18 cellular contexts compared by ENCODE assay signal in the genomic region with DNA sequence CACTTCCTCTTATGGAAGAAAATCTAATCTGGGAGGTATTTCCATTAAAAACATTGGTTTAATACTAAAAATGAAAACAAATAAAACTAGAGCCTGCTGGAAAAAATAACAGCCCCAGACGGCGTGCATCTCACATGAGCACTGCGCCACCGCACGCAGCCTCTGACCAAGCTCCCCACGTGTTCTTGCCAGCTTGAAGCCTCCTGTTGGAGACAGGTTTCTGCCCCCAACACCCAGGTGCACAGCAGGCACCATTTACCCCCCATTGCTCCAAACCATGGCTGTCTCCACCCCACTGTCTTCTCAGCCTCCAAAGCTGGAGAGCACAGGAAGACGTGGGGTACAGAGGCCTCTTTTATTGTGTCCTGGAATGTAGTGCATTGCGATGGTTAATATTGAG. TPM values are rescaled to one million over a fixed set of nuclear protein-coding genes. Genes with fewer than 3 reads are reported as not detected.
DNase-seq lines count a peak whose midpoint lies in the region; ATAC-seq, FAIRE-seq and TF ChIP-seq lines count a peak whose summit lies in the region.
"Had no signal": no experiment of that assay in that cellular context is flagged by ENCODE, and none has a peak within 500 bp of the region (broad histone marks: within the 10 kb centered on the region; RNA-seq: fewer than 3 reads in every experiment).

No MANE protein-coding gene starts in this region.

- H3K4me2 ChIP-seq in IMR-90 (ENCODE audit: low read depth, low read length) (no peak overlapping the region), neuronal stem cell (ENCODE audit: insufficient read depth, low read length, poor library complexity, severe bottlenecking) (no peak overlapping the region)

- H3K79me1 ChIP-seq in IMR-90 (ENCODE audit: low read depth in 1 of 2, low read length in 2 of 2) (peaks cover 0 to 2% of the 10 kb centered on the region in 2 experiments; a peak in 1 of 4 replicates), neuronal stem cell (ENCODE audit: low read depth, low read length) (no peaks in the 10 kb centered on the region)

- H2BK20ac ChIP-seq in IMR-90 (ENCODE audit: low read depth, low read length) = no peak overlapping the region

- H3K36me3 ChIP-seq in IMR-90 (ENCODE audit: control insufficient read depth, insufficient read depth, low read length) (no peaks in the 10 kb centered on the region), neuronal stem cell (replicated peaks in 1 of 2; ENCODE audit: control insufficient read depth in 2 of 2, insufficient read depth in 2 of 2, low read length in 2 of 2) (no peaks in the 10 kb centered on the region), aorta (ENCODE audit: control insufficient read depth in 1 of 2, insufficient read depth in 2 of 2, low read length in 1 of 2) (no peaks in the 10 kb centered on the region), small intestine (ENCODE audit: control insufficient read depth in 2 of 2, insufficient read depth in 2 of 2, low read length in 2 of 2) (no peaks in the 10 kb centered on the region)

- no peak overlapping the region for H3K27ac ChIP-seq in IMR-90 (ENCODE audit: insufficient read depth, low read length)
- H3K27ac ChIP-seq in neuronal stem cell (replicated peaks; ENCODE audit: low read length) = no peak overlapping the region
- H3K27ac ChIP-seq in aorta (ENCODE audit: low read depth in 1 of 2, low read length in 2 of 2) = no peak overlapping the region
- no peak overlapping the region for H3K27ac ChIP-seq in small intestine (ENCODE audit: low read depth in 1 of 2, low read length in 1 of 2)
- H3K27ac ChIP-seq: GM23248 had no signal

- H2BK120ac ChIP-seq in IMR-90 (ENCODE audit: low read depth, low read length) (no peak overlapping the region), neuronal stem cell (ENCODE audit: low read depth, low read length) (no peak overlapping the region)

- H4K8ac ChIP-seq in IMR-90 (ENCODE audit: low read depth in 2 of 2, low read length in 2 of 2) (no peak overlapping the region), neuronal stem cell (ENCODE audit: low read depth, low read length) (no peak overlapping the region)

- H3K9ac ChIP-seq in IMR-90 (ENCODE audit: low read depth, low read length) (no peak overlapping the region), neuronal stem cell (ENCODE audit: low read depth, low read length, poor library complexity) (no peak overlapping the region)
- H3K9ac ChIP-seq: GM23248 had no signal

- no TSS peak for BruUV-seq in IMR-90 (replicated peaks; lab: Mats Ljungman, UMichigan)

- no peak overlapping the region for H3K18ac ChIP-seq in IMR-90 (ENCODE audit: low read depth, low read length)
- H3K18ac ChIP-seq in neuronal stem cell (ENCODE audit: low read length) = peak overlapping the region; percentile 21

- H3K4me3 ChIP-seq in IMR-90 (ENCODE audit: insufficient read depth, low read depth, low read length) = no peak overlapping the region
- H3K4me3 ChIP-seq in neuronal stem cell (ENCODE audit: low read length in 2 of 2) = no peak overlapping the region
- no peak overlapping the region for H3K4me3 ChIP-seq in aorta (ENCODE audit: low read length in 2 of 2)
- no peak overlapping the region for H3K4me3 ChIP-seq in small intestine (ENCODE audit: low read depth in 1 of 2, low read length in 2 of 2)
- H3K4me3 ChIP-seq: GM23248 had no signal

- DNase-seq in left ventricle myocardium superior (peak; percentile 4), Right ventricle myocardium superior (no peak), IMR-90 (no peak), neuronal stem cell (ENCODE audit: low spot score) (no peak), aorta (peak; percentile 34 to 51), small intestine (no peak), NCI-H1048 (lab: John Stamatoyannopoulos, UW) (no peak)
- DNase-seq: AML-193; CD8-positive, alpha-beta T cell; DND-41; GF-D8; GM23248; Kasumi-1; NCI-H1417 treated with DMSO at 0.1 percent for 48 hours; NCI-H2029; NCI-H510A treated with DMSO at 0.1 percent for 48 hours; SIG-M5 had no signal

- H3K4ac ChIP-seq in IMR-90 (ENCODE audit: low read depth, low read length) (no peak overlapping the region), neuronal stem cell (ENCODE audit: low read length) (no peak overlapping the region)

- H2AFZ ChIP-seq in IMR-90 (replicated peaks; ENCODE audit: low read length, poor library complexity) = no peak overlapping the region
- no peak overlapping the region for H2AFZ ChIP-seq in neuronal stem cell (ENCODE audit: low read length)
- H2AFZ ChIP-seq: GM23248 had no signal

- no peak overlapping the region for H2BK12ac ChIP-seq in neuronal stem cell (ENCODE audit: low read length)

- H2BK15ac ChIP-seq in IMR-90 (ENCODE audit: low read depth, low read length) (no peak overlapping the region), neuronal stem cell (ENCODE audit: low read length) (no peak overlapping the region)

- H3K23ac ChIP-seq in IMR-90 (ENCODE audit: low read depth, low read length) = no peak overlapping the region
- no peak overlapping the region for H3K23ac ChIP-seq in neuronal stem cell (ENCODE audit: low read depth, low read length, poor library complexity)

- no peak for FAIRE-seq in small intestine (lab: Jason Lieb, UNC)
- FAIRE-seq: RCC 7860 had no signal

- no peak overlapping the region for H3K56ac ChIP-seq in IMR-90 (ENCODE audit: extremely low read depth, insufficient read depth, low read length)

- ATAC-seq in left ventricle myocardium superior (no peak), Right ventricle myocardium superior (ENCODE audit: poor library complexity) (no peak), IMR-90 (ENCODE audit: low read depth) (no peak), aorta (ENCODE audit: low FRiP score) (no peak)
- ATAC-seq: CD8-positive, alpha-beta T cell had no signal

- no peaks in the 10 kb centered on the region for H4K20me1 ChIP-seq in IMR-90 (ENCODE audit: insufficient read depth, low read length)

- H3K27me3 ChIP-seq in IMR-90 (ENCODE audit: control insufficient read depth, insufficient read depth, low read length) (no peaks in the 10 kb centered on the region), neuronal stem cell (ENCODE audit: control insufficient read depth in 3 of 3, insufficient read depth in 3 of 3, low read depth in 1 of 3, low read length in 3 of 3) (peaks cover 0 to 4% (median 0%) of the 10 kb centered on the region in 3 experiments), aorta (ENCODE audit: control insufficient read depth in 1 of 2, insufficient read depth in 2 of 2, low read length in 1 of 2) (no peaks in the 10 kb centered on the region), small intestine (ENCODE audit: control insufficient read depth in 2 of 2, insufficient read depth in 2 of 2, low read length in 2 of 2) (no peaks in the 10 kb centered on the region)

- H3K9me1 ChIP-seq in IMR-90 (ENCODE audit: insufficient read depth, low read length) = peaks cover 1% of the 10 kb centered on the region; the same call in 1 of the 2 replicates

- no peak for TF ChIP-seq POLR2A in IMR-90 (IDR thresholded peaks at IDR 0.05; ENCODE audit: low read depth, low read length)

- H2AK9ac ChIP-seq in IMR-90 (replicated peaks; ENCODE audit: low read depth, low read length, poor library complexity) = no peak overlapping the region

- H2AK5ac ChIP-seq in IMR-90 (ENCODE audit: low read depth, low read length) (peak overlapping the region; percentile 4; the same call in 1 of the 2 replicates), neuronal stem cell (ENCODE audit: low read depth, low read length) (no peak overlapping the region)

- H3K9me3 ChIP-seq in IMR-90 (ENCODE audit: control insufficient read depth, insufficient read depth, low read length) (no peaks in the 10 kb centered on the region), neuronal stem cell (replicated peaks in 1 of 2; ENCODE audit: control insufficient read depth in 2 of 2, insufficient read depth in 1 of 2, low read depth in 1 of 2, low read length in 2 of 2) (no peaks in the 10 kb centered on the region), aorta (ENCODE audit: control insufficient read depth, low read length) (no peaks in the 10 kb centered on the region), small intestine (ENCODE audit: control insufficient read depth, low read depth) (no peaks in the 10 kb centered on the region)

- TF ChIP-seq CTCF in IMR-90 (conservative IDR thresholded peaks at IDR 0.05; ENCODE audit: low read depth, low read length) = no peak

- WGBS in IMR-90 (ENCODE audit: extremely low coverage in 2 of 2, insufficient read length in 1 of 2), 2 experiments = 98% methylated on average over 7 of the region's 8 CpGs; no CpG with 5 or more reads in 1 of the 2 experiments
- whole genome bisulfite sequencing in neuronal stem cell (ENCODE audit: extremely low coverage in 2 of 2, insufficient read length in 2 of 2, insufficient replicate concordance in 1 of 2), 2 donors = no CpG with 5 or more reads among the region's 8 CpGs
- WGBS in aorta, 2 donors = 65 to 69% methylated on average over 8 of the region's 8 CpGs
- 82 to 89% (median 82%) methylated on average over 8 of the region's 8 CpGs for WGBS in small intestine, 3 donors

- POLR2A ChIA-PET in IMR-90 (lab: Charles Lee; ENCODE audit: unreplicated experiment) = no interaction called here

- CTCF ChIA-PET in IMR-90 (lab: Yijun Ruan, JAX) = no interaction called here

- H3K4me1 ChIP-seq in IMR-90 (ENCODE audit: control insufficient read depth, insufficient read depth, low read length) (peaks cover 10% of the 10 kb centered on the region), neuronal stem cell (ENCODE audit: control insufficient read depth in 2 of 2, insufficient read depth in 1 of 2, low read depth in 1 of 2, low read length in 2 of 2) (peaks cover 0 to 2% of the 10 kb centered on the region in 2 donors), aorta (ENCODE audit: control insufficient read depth in 1 of 2, insufficient read depth in 2 of 2, low read length in 2 of 2) (no peaks in the 10 kb centered on the region), small intestine (ENCODE audit: control insufficient read depth in 2 of 2, insufficient read depth in 1 of 2, low read depth in 1 of 2, low read length in 1 of 2) (no peaks in the 10 kb centered on the region)

- H4K5ac ChIP-seq in IMR-90 (ENCODE audit: low read depth, low read length) = no peak overlapping the region

- in situ Hi-C loops in IMR-90 (cut with MboI; ENCODE audit: low sequenced_read_pairs) = no loop called here

- dilution Hi-C loops in IMR-90 (cut with HindIII; ENCODE audit: low sequenced_read_pairs, unreplicated experiment) = no loop called here

- no peak overlapping the region for H3K14ac ChIP-seq in IMR-90 (replicated peaks; ENCODE audit: low read depth, low read length)
- no peak overlapping the region for H3K14ac ChIP-seq in neuronal stem cell (ENCODE audit: low read length)

- H2BK5ac ChIP-seq in IMR-90 (ENCODE audit: low read depth, low read length, poor library complexity, severe bottlenecking) (no peak overlapping the region), neuronal stem cell (ENCODE audit: low read length) (no peak overlapping the region)

- TF ChIP-seq RAD21 in IMR-90 (IDR thresholded peaks at IDR 0.05; ENCODE audit: low read length) = no peak

- intact Hi-C loops in left ventricle myocardium superior (cut with micrococcal nuclease) (no loop called here), Right ventricle myocardium superior (cut with DNase I) (no loop called here), IMR-90 (cut with micrococcal nuclease) (no loop called here), aorta (cut with DNase I) (no loop called here)

- H4K91ac ChIP-seq in IMR-90 (ENCODE audit: insufficient read depth, low read depth, low read length) = no peak overlapping the region
- H4K91ac ChIP-seq in neuronal stem cell (ENCODE audit: low read depth, low read length, poor library complexity) = no peak overlapping the region

RNA-seq across cellular contexts. Expression of a gene that starts 10.7 kb away (rescaled TPM):
- 14.8 TPM for total RNA-seq in left ventricle myocardium superior
- total RNA-seq in Right ventricle myocardium superior = 12.7 TPM
- total RNA-seq in IMR-90 (2012; rRNA removed) = 19.2 and 21.1 TPM in 2 replicates
- polyA plus RNA-seq in IMR-90 (2012; rRNA removed) = 154 and 173 TPM in 2 replicates
- polyA plus RNA-seq in IMR-90 (2012; cell fraction: cytosol; rRNA removed) = 95.5 and 194 TPM in 2 replicates
- 391 and 419 TPM in 2 replicates for polyA plus RNA-seq in IMR-90 (2012; cell fraction: nucleus; rRNA removed; ENCODE audit: low replicate concordance)
- polyA plus RNA-seq in neuronal stem cell (2013, experiment 1 of 2) = 10.1 TPM
- 10.2 TPM for polyA plus RNA-seq in neuronal stem cell (2013, experiment 2 of 2)
- 100 to 1,000 TPM; 108 to 159 TPM for total RNA-seq in aorta
- polyA plus RNA-seq in aorta = 10 to 100 TPM; 18.7 to 57.7 TPM
- 1 to 10 TPM in 2 of 3 donors, under 1 TPM in 1; 0.22 to 9.5 (median 1.4) TPM for polyA plus RNA-seq in small intestine

Comparison
In these comparisons a context has a peak if more than half of its experiments do, and no peak if none do; other contexts are left out.
1. DNase-seq: peak in left ventricle myocardium superior (single experiment) and aorta (2 of 2); none in Right ventricle myocardium superior (single experiment), IMR-90 (single experiment), neuronal stem cell (single experiment), small intestine (single experiment) and NCI-H1048 (single experiment).